Comparison of ENCODE assay signal across 13 cellular contexts in genomic region chr13:96960379-96960778, GRCh38.
"Had no signal": no experiment of that assay in that cellular context is flagged by ENCODE, and none has a peak within 500 bp of the region (broad histone marks: within the 10 kb centered on the region; RNA-seq: fewer than 3 reads in every experiment).

No MANE protein-coding gene starts in this region.

- H3K9me3 ChIP-seq: colonic mucosa, esophagus muscularis mucosa, esophagus squamous epithelium, gastrocnemius medialis, gastroesophageal sphincter had no signal

- H3K36me3 ChIP-seq: colonic mucosa, esophagus muscularis mucosa, esophagus squamous epithelium, gastrocnemius medialis, gastroesophageal sphincter, heart left ventricle, heart right ventricle had no signal

- H3K4me3 ChIP-seq: colonic mucosa, coronary artery, dorsolateral prefrontal cortex, esophagus muscularis mucosa, esophagus squamous epithelium, gastrocnemius medialis, gastroesophageal sphincter, heart left ventricle, heart right ventricle had no signal

- ATAC-seq: effector memory CD8-positive, alpha-beta T cell; esophagus mucosa; foreskin keratinocyte; gastrocnemius medialis; gastroesophageal sphincter; heart left ventricle; heart right ventricle had no signal

- H3K4me1 ChIP-seq: colonic mucosa, esophagus muscularis mucosa, esophagus squamous epithelium, foreskin keratinocyte, gastrocnemius medialis, gastroesophageal sphincter, heart left ventricle, heart right ventricle had no signal

- H3K27ac ChIP-seq: colonic mucosa, coronary artery, dorsolateral prefrontal cortex, epithelial cell of prostate, esophagus muscularis mucosa, esophagus squamous epithelium, foreskin keratinocyte, gastrocnemius medialis, gastroesophageal sphincter, heart left ventricle, heart right ventricle had no signal
